Comparison of ENCODE assay signal across 9 cellular contexts in the genomic region with DNA sequence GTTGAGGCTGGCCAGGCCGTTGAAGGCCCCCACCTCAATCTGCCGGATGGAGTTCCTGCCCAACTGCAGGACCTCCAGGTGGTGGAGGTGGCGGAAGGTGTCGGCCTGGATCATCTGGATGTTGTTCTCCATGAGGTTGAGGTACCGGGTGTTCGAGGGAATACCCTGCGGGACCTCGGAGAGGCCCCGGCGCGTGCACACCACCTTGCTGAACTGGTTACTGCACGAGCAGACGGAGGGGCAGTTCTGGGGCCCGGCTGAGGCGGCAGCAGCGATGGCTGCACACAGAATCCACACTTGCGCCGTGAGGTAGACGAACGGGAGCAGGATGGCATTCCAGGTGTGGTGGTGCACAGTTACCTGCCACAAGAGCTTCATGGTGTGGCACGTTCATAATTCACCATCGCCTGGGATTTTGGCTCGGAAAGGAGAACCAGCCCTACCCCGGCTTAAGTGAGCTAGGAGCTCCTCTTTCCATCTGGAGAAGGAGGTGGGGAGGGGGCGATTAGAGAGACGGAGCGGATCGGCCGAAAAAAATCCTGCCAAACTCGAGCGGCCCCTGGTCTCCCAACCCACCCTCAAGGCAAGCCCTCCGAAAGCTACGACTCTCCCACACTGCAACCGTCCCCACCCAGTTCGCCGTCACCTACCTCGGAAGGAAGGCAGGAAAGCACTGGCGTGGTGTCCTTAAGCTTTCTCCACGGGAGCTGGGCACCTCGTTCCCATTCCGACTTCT. TPM values are rescaled to one million over a fixed set of nuclear protein-coding genes. Genes with fewer than 3 reads are reported as not detected.
DNase-seq lines count a peak whose midpoint lies in the region; ATAC-seq and TF ChIP-seq lines count a peak whose summit lies in the region.
"Had no signal": no experiment of that assay in that cellular context is flagged by ENCODE, and none has a peak within 500 bp of the region (broad histone marks: within the 10 kb centered on the region; RNA-seq: fewer than 3 reads in every experiment).

No MANE protein-coding gene starts in this region.

- no peaks in the 10 kb centered on the region for H3F3A ChIP-seq in SK-N-SH (replicated peaks; ENCODE audit: insufficient read depth)

- H3K27me3 ChIP-seq in SK-N-SH (ENCODE audit: insufficient read depth) (no peaks in the 10 kb centered on the region), left lung (peaks cover 0 to 7% of the 10 kb centered on the region in 2 donors)

- peaks cover 76% of the 10 kb centered on the region for H4K20me1 ChIP-seq in SK-N-SH (ENCODE audit: insufficient read depth)

- H3K9me3 Mint-ChIP-seq in stimulated activated naive CD8-positive, alpha-beta T cell treated with anti-CD3 and anti-CD28 coated beads, Interleukin-15, amount 100 ng/mL, for 72 hours: no peaks in the 10 kb centered on the region

- peaks cover 7% of the 10 kb centered on the region for H3K27me3 Mint-ChIP-seq in stimulated activated naive CD8-positive, alpha-beta T cell treated with anti-CD3 and anti-CD28 coated beads, Interleukin-15, amount 100 ng/mL, for 72 hours

- TF ChIP-seq EP300 in SK-N-SH (IDR thresholded peaks at IDR 0.05; ENCODE audit: borderline replicate concordance in 1 of 2, low read depth in 1 of 2, low read length in 1 of 2): no peak

- CTCF ChIA-PET in SK-N-SH (lab: Yijun Ruan, JAX): interaction anchor here (0.6 to 3.5 kb wide), 15 partner anchors 9 to 323 kb away, joined by 3 to 21 read pairs (median 5); no protein-coding TSS in a partner anchor

- H3K36me3 ChIP-seq in SK-N-SH (replicated peaks in 1 of 2; ENCODE audit: control insufficient read depth in 1 of 2, insufficient read depth in 2 of 2, low read length in 1 of 2) (peaks cover 0 to 18% of the 10 kb centered on the region in 2 experiments), left lung (peaks cover 0 to 11% of the 10 kb centered on the region in 2 donors)

- H2AFZ ChIP-seq in SK-N-SH (ENCODE audit: low read depth): no peak overlapping the region

- intact Hi-C loops in left lung (cut with DNase I): no loop called here

- no peak overlapping the region for H3K9ac ChIP-seq in SK-N-SH

- H3K4me1 Mint-ChIP-seq in stimulated activated naive CD8-positive, alpha-beta T cell treated with anti-CD3 and anti-CD28 coated beads, Interleukin-15, amount 100 ng/mL, for 72 hours: peaks cover 28% of the 10 kb centered on the region

- POLR2A ChIA-PET in SK-N-SH (lab: Yijun Ruan, JAX): interaction anchor here (1.0 kb wide), 1 partner anchor 36 kb away, joined by 3 read pairs; no protein-coding TSS in a partner anchor

- no peaks in the 10 kb centered on the region for H3K9me3 ChIP-seq in SK-N-SH
- H3K9me3 ChIP-seq in left lung: no peaks in the 10 kb centered on the region
- H3K9me3 ChIP-seq: A549 had no signal

- no peak for TF ChIP-seq RAD21 in SK-N-SH (IDR thresholded peaks at IDR 0.05; ENCODE audit: low read length)

- no peak for ATAC-seq in SK-N-SH treated with all-trans-retinoic acid at 6 μM for 48 hours
- ATAC-seq in left lung: no peak
- no peak for ATAC-seq in stimulated activated naive CD8-positive, alpha-beta T cell treated with anti-CD3 and anti-CD28 coated beads, Interleukin-15, amount 100 ng/mL, for 72 hours
- no peak for ATAC-seq in GM19035 (IDR thresholded peaks at IDR 0.05; ENCODE audit: unreplicated experiment)
- ATAC-seq: A549 had no signal

- H3K27ac ChIP-seq in SK-N-SH (ENCODE audit: low read depth in 2 of 2, low read length in 1 of 2) (no peak overlapping the region), left lung (peak overlapping the region in 1 of 2 donors; percentile 84)
- H3K27ac ChIP-seq: A549 had no signal

- TF ChIP-seq CTCF in SK-N-SH (IDR thresholded peaks at IDR 0.05) (no peak), astrocyte of the cerebellum (IDR thresholded peaks at IDR 0.05; ENCODE audit: low read depth, low read length, missing control alignments) (no peak), left lung (IDR thresholded peaks at IDR 0.05) (no peak), GM10266 (IDR thresholded peaks at IDR 0.05; ENCODE audit: control insufficient read depth, insufficient read depth, low read depth, missing control alignments) (no peak)

- H3K4me1 ChIP-seq in SK-N-SH (ENCODE audit: control insufficient read depth in 1 of 2, insufficient read depth in 2 of 2, low read depth in 1 of 2, low read length in 1 of 2): peaks cover 4 to 32% of the 10 kb centered on the region in 2 experiments; a peak in 2 of 4 replicates
- H3K4me1 ChIP-seq in left lung: peaks cover 15 to 67% of the 10 kb centered on the region in 2 donors

- H3K79me2 ChIP-seq in SK-N-SH (ENCODE audit: insufficient read depth): peaks cover 9% of the 10 kb centered on the region; the same call in 1 of the 2 replicates

- in situ Hi-C loops in astrocyte of the cerebellum (cut with HindIII; ENCODE audit: low sequenced_read_pairs): no loop called here

- DNase-seq in SK-N-SH (peak; percentile 50), astrocyte of the cerebellum (ENCODE audit: low read depth) (no peak), left lung (no peak), NCI-H748 treated with DMSO at 0.1 percent for 48 hours (lab: John Stamatoyannopoulos, UW) (no peak), GM10266 (ENCODE audit: extremely low spot score) (no peak)
- no peak for DNase-seq in stimulated activated naive CD8-positive, alpha-beta T cell treated with anti-CD3 and anti-CD28 coated beads, Interleukin-15, amount 100 ng/mL, for 72 hours

- H3K9me2 ChIP-seq in SK-N-SH: no peaks in the 10 kb centered on the region

- no peak overlapping the region for H3K4me2 ChIP-seq in SK-N-SH
- H3K4me2 ChIP-seq: A549 had no signal

- H3K4me3 ChIP-seq in SK-N-SH (ENCODE audit: low read depth in 2 of 2, low read length in 1 of 2) (peak overlapping the region in 1 of 2 experiments; percentile 62; a peak in 1 of 4 replicates), astrocyte of the cerebellum (ENCODE audit: low read depth, low read length) (peak overlapping the region; percentile 36), left lung (peak overlapping the region; percentile 37 to 59)
- H3K4me3 ChIP-seq: A549 had no signal

- H3K4me3 Mint-ChIP-seq in stimulated activated naive CD8-positive, alpha-beta T cell treated with anti-CD3 and anti-CD28 coated beads, Interleukin-15, amount 100 ng/mL, for 72 hours: peak overlapping the region; percentile 61 to 66

- no peak overlapping the region for H3K27ac Mint-ChIP-seq in stimulated activated naive CD8-positive, alpha-beta T cell treated with anti-CD3 and anti-CD28 coated beads, Interleukin-15, amount 100 ng/mL, for 72 hours

- 92% methylated on average over 41 of the region's 41 CpGs for WGBS in SK-N-SH (ENCODE audit: low lambda C conversion rate)

TF ChIP-seq in SK-N-SH, 30 proteins besides CTCF, POLR2A, EP300 and RAD21 (continues in another document):
- TF ChIP-seq, protein P1, sequence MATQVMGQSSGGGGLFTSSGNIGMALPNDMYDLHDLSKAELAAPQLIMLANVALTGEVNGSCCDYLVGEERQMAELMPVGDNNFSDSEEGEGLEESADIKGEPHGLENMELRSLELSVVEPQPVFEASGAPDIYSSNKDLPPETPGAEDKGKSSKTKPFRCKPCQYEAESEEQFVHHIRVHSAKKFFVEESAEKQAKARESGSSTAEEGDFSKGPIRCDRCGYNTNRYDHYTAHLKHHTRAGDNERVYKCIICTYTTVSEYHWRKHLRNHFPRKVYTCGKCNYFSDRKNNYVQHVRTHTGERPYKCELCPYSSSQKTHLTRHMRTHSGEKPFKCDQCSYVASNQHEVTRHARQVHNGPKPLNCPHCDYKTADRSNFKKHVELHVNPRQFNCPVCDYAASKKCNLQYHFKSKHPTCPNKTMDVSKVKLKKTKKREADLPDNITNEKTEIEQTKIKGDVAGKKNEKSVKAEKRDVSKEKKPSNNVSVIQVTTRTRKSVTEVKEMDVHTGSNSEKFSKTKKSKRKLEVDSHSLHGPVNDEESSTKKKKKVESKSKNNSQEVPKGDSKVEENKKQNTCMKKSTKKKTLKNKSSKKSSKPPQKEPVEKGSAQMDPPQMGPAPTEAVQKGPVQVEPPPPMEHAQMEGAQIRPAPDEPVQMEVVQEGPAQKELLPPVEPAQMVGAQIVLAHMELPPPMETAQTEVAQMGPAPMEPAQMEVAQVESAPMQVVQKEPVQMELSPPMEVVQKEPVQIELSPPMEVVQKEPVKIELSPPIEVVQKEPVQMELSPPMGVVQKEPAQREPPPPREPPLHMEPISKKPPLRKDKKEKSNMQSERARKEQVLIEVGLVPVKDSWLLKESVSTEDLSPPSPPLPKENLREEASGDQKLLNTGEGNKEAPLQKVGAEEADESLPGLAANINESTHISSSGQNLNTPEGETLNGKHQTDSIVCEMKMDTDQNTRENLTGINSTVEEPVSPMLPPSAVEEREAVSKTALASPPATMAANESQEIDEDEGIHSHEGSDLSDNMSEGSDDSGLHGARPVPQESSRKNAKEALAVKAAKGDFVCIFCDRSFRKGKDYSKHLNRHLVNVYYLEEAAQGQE (IDR thresholded peaks at IDR 0.05; ENCODE audit: low read depth, low read length): no peak

TF ChIP-seq in SK-N-SH treated with all-trans-retinoic acid at 6 μM for 48 hours, 23 proteins besides CTCF, POLR2A, EP300 and RAD21 (continues in another document):
- TF ChIP-seq PPARA (CRISPR knock-in tag; IDR thresholded peaks at IDR 0.05; ENCODE audit: borderline replicate concordance) (no peak), ESRRG (CRISPR knock-in tag; IDR thresholded peaks at IDR 0.05) (no peak)
- TF ChIP-seq, protein P2, sequence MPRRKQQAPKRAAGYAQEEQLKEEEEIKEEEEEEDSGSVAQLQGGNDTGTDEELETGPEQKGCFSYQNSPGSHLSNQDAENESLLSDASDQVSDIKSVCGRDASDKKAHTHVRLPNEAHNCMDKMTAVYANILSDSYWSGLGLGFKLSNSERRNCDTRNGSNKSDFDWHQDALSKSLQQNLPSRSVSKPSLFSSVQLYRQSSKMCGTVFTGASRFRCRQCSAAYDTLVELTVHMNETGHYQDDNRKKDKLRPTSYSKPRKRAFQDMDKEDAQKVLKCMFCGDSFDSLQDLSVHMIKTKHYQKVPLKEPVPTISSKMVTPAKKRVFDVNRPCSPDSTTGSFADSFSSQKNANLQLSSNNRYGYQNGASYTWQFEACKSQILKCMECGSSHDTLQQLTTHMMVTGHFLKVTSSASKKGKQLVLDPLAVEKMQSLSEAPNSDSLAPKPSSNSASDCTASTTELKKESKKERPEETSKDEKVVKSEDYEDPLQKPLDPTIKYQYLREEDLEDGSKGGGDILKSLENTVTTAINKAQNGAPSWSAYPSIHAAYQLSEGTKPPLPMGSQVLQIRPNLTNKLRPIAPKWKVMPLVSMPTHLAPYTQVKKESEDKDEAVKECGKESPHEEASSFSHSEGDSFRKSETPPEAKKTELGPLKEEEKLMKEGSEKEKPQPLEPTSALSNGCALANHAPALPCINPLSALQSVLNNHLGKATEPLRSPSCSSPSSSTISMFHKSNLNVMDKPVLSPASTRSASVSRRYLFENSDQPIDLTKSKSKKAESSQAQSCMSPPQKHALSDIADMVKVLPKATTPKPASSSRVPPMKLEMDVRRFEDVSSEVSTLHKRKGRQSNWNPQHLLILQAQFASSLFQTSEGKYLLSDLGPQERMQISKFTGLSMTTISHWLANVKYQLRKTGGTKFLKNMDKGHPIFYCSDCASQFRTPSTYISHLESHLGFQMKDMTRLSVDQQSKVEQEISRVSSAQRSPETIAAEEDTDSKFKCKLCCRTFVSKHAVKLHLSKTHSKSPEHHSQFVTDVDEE (CRISPR knock-in tag; IDR thresholded peaks at IDR 0.05): no peak

RNA-seq across cellular contexts. Expression of a gene that starts 0.8 kb away (rescaled TPM):
- 0.44 and 0.58 TPM in 2 replicates for polyA plus RNA-seq in SK-N-SH (2012; rRNA removed)
- 0.30 and 0.41 TPM in 2 replicates for polyA plus RNA-seq in SK-N-SH (2012; cell fraction: cytosol; rRNA removed)
- 0.46 and 0.74 TPM in 2 replicates for polyA plus RNA-seq in SK-N-SH (2012; cell fraction: nucleus; rRNA removed)
- 10 to 100 TPM in 1 of 2 donors, 1 to 10 TPM in 1; 5.7 to 24.4 TPM for total RNA-seq in left lung
- polyA plus RNA-seq: A549 had no signal
